In genomic region chr4:180449395-180449956, GRCh38 we compare ENCODE assay signal across 8 cellular contexts.
DNase-seq lines count a peak whose midpoint lies in the region; ATAC-seq and TF ChIP-seq lines count a peak whose summit lies in the region.

No MANE protein-coding gene starts in this region.

- CTCF ChIA-PET in A673 (lab: Charles Lee): interaction anchor here (0.6 to 1.3 kb wide), 6 partner anchors 109 to 1053 kb away, joined by 3 to 7 read pairs (median 3); no protein-coding TSS in a partner anchor

- intact Hi-C loops in A673 (cut with micrococcal nuclease; ENCODE audit: unreplicated experiment) (loop anchor here (1.0 to 2.0 kb wide), 3 partner anchors 115 to 215 kb away; no protein-coding TSS in a partner anchor), Right ventricle myocardium inferior (cut with DNase I) (no loop called here)

- no peak for TF ChIP-seq EP300 in Ishikawa (IDR thresholded peaks at IDR 0.05; ENCODE audit: borderline replicate concordance)

- H3K4me3 ChIP-seq in A673 (ENCODE audit: low read depth, low read length, poor library complexity, severe bottlenecking) (peak overlapping the region; percentile 34), iPS-18a (ENCODE audit: low read length) (peak overlapping the region; percentile 9)

- DNase-seq in A673 (ENCODE audit: low spot score) (peak; percentile 89), SK-N-DZ (ENCODE audit: low spot score) (peak; percentile 52), NK-92 (lab: John Stamatoyannopoulos, UW; ENCODE audit: unreplicated experiment) (no peak), Right ventricle myocardium inferior (ENCODE audit: missing footprints) (no peak)

- peak; percentile 94 for TF ChIP-seq CTCF in A673 (conservative IDR thresholded peaks at IDR 0.05; ENCODE audit: low read depth, low read length)

- BruUV-seq in A673 (replicated peaks; lab: Mats Ljungman, UMichigan): no TSS peak

- ATAC-seq in GM18858 (IDR thresholded peaks at IDR 0.05; ENCODE audit: unreplicated experiment): peak; percentile 80
- ATAC-seq in Right ventricle myocardium inferior: no peak
- no peak for ATAC-seq in GM18511 (IDR thresholded peaks at IDR 0.05; ENCODE audit: unreplicated experiment)

- no peak overlapping the region for H3K9ac ChIP-seq in iPS-18a (ENCODE audit: low read length)

- no peaks in the 10 kb centered on the region for H3K27me3 ChIP-seq in A673 (replicated peaks; ENCODE audit: insufficient read depth, low read depth, low read length, poor library complexity)
- H3K27me3 ChIP-seq in iPS-18a (ENCODE audit: control insufficient read depth, insufficient read depth, low read length): no peaks in the 10 kb centered on the region

- H3K36me3 ChIP-seq in A673 (ENCODE audit: insufficient read depth, low read length, poor library complexity, severe bottlenecking): no peaks in the 10 kb centered on the region
- H3K36me3 ChIP-seq in iPS-18a (ENCODE audit: control insufficient read depth, low read depth, low read length): no peaks in the 10 kb centered on the region

- H3K4me1 ChIP-seq in A673 (ENCODE audit: insufficient read depth, low read length, poor library complexity, severe bottlenecking): peaks cover 19% of the 10 kb centered on the region
- H3K4me1 ChIP-seq in iPS-18a (ENCODE audit: control insufficient read depth, low read depth, low read length): peaks cover 6% of the 10 kb centered on the region

- H3K9me3 ChIP-seq in A673 (ENCODE audit: low read depth, low read length, poor library complexity, severe bottlenecking) (no peaks in the 10 kb centered on the region), iPS-18a (ENCODE audit: control insufficient read depth, low read depth, low read length) (no peaks in the 10 kb centered on the region)

- H3K27ac ChIP-seq in A673 (ENCODE audit: low read depth, low read length, poor library complexity, severe bottlenecking): peak overlapping the region; percentile 13
- H3K27ac ChIP-seq in iPS-18a (ENCODE audit: low read length): no peak overlapping the region

- POLR2A ChIA-PET in A673 (lab: Charles Lee; ENCODE audit: low non-redundant PET): no interaction called here

- peak; percentile 82 for TF ChIP-seq RAD21 in Ishikawa (IDR thresholded peaks at IDR 0.05; ENCODE audit: low read depth)

TF ChIP-seq in Ishikawa, 13 proteins besides CTCF, POLR2A, EP300 and RAD21:
- TF ChIP-seq ZBTB7A (IDR thresholded peaks at IDR 0.05; ENCODE audit: low read depth): no peak
- no peak for TF ChIP-seq NFIC (IDR thresholded peaks at IDR 0.05)
- TF ChIP-seq CEBPB (IDR thresholded peaks at IDR 0.05): no peak
- TF ChIP-seq FOXM1 (IDR thresholded peaks at IDR 0.05; ENCODE audit: borderline replicate concordance, low read depth): no peak
- TF ChIP-seq, protein P1, sequence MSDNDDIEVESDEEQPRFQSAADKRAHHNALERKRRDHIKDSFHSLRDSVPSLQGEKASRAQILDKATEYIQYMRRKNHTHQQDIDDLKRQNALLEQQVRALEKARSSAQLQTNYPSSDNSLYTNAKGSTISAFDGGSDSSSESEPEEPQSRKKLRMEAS (IDR thresholded peaks at IDR 0.05): no peak
- no peak for TF ChIP-seq CREB1 (IDR thresholded peaks at IDR 0.05; ENCODE audit: low read depth)
- no peak for TF ChIP-seq TEAD4 (IDR thresholded peaks at IDR 0.05)
- TF ChIP-seq REST (IDR thresholded peaks at IDR 0.05; ENCODE audit: low read depth): no peak

Comparison
In these comparisons a context has a peak if more than half of its experiments do, and no peak if none do; other contexts are left out.
1. DNase-seq: peak in A673 (single experiment) and SK-N-DZ (single experiment); none in NK-92 (single experiment) and Right ventricle myocardium inferior (single experiment).